In genomic region chr5:79702606-79703380, GRCh38 we compare ENCODE assay signal across 8 cellular contexts. TPM values are rescaled to one million over a fixed set of nuclear protein-coding genes. Genes with fewer than 3 reads are reported as not detected.
A peak's percentile ranks its signal among the peaks of the same experiment; 100 is the strongest.
DNase-seq lines count a peak whose midpoint lies in the region; ATAC-seq and TF ChIP-seq lines count a peak whose summit lies in the region.
"Had no signal": no experiment of that assay in that cellular context is flagged by ENCODE, and none has a peak within 500 bp of the region (broad histone marks: within the 10 kb centered on the region; RNA-seq: fewer than 3 reads in every experiment).

No MANE protein-coding gene starts in this region.

- peak; percentile 21 for DNase-seq in GM12865 (ENCODE audit: low read depth)
- DNase-seq in NB4 (ENCODE audit: low read depth): peak; percentile 92
- DNase-seq in activated T-cell treated with anti-CD3 and anti-CD28 coated beads, Interleukin-2, amount 50 U/mL, for 48 hours: peak; percentile 37 to 52
- no peak for DNase-seq in left lung
- no peak for DNase-seq in NCI-H2196 treated with DMSO at 0.1 percent for 48 hours (lab: John Stamatoyannopoulos, UW; ENCODE audit: unreplicated experiment)
- DNase-seq in NCI-H345 (lab: John Stamatoyannopoulos, UW): no peak
- DNase-seq: naive B cell had no signal

- no peaks in the 10 kb centered on the region for H3K36me3 ChIP-seq in left lung

- no peaks in the 10 kb centered on the region for H3K27me3 ChIP-seq in left lung

- H3K27ac ChIP-seq in left lung: no peak overlapping the region

- TF ChIP-seq CTCF in GM12865 (IDR thresholded peaks at IDR 0.05; ENCODE audit: insufficient read depth, low read depth, low read length, missing control alignments): peak; percentile 54
- peak; percentile 65 for TF ChIP-seq CTCF in NB4 (IDR thresholded peaks at IDR 0.05; ENCODE audit: low read depth, low read length)
- peak in 1 of 2 donors; percentile 41 for TF ChIP-seq CTCF in left lung (IDR thresholded peaks at IDR 0.05)

- H3K9me3 ChIP-seq in left lung: peaks cover 0 to 5% of the 10 kb centered on the region in 2 donors

- H3K4me3 ChIP-seq in GM12865 (ENCODE audit: low read depth, low read length) (no peak overlapping the region), NB4 (ENCODE audit: low read depth, low read length) (no peak overlapping the region), left lung (no peak overlapping the region)

- no peak for TF ChIP-seq POLR2A in NB4 (IDR thresholded peaks at IDR 0.05; ENCODE audit: extremely low read depth, insufficient read length)

- ATAC-seq in left lung (peak; percentile 20), HG02970 (IDR thresholded peaks at IDR 0.05; ENCODE audit: low FRiP score, unreplicated experiment) (no peak)

- intact Hi-C loops in left lung (cut with DNase I): no loop called here

- peaks cover 0 to 11% of the 10 kb centered on the region in 2 donors for H3K4me1 ChIP-seq in left lung

RNA-seq across cellular contexts. Expression of gene CMYA5, which starts 13.2 kb away (rescaled TPM):
- total RNA-seq in left lung: 1 to 10 TPM in 1 of 2 donors, under 1 TPM in 1; 0.68 to 2.7 TPM

Comparison
In these comparisons a context has a peak if more than half of its experiments do, and no peak if none do; other contexts are left out.
1. DNase-seq: peak in GM12865 (single experiment), NB4 (single experiment) and activated T-cell treated with anti-CD3 and anti-CD28 coated beads, Interleukin-2, amount 50 U/mL, for 48 hours (2 of 2); none in left lung (0 of 2), NCI-H2196 treated with DMSO at 0.1 percent for 48 hours (single experiment) and NCI-H345 (single experiment).